In the genomic region with DNA sequence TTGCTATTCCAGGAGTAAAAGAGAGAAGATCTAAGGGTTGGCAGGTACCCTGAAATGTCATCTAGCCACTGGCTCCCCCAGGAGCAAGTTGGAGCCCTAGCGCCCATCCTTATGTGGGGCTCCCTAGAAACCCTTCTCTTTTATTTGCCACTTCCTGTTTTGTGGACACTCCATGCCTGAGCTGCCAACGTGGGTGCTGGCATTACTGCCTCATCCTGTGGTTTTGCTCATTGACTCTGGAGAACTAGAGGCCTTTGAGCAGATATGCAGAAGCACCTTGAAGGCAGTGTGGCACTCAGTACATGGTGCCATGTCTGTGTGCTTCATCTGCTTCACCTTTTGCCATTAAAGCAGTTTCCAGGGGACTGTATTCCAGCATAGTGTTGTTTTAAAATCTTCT, we compare ENCODE assay signal across 8 cellular contexts. TPM values are rescaled to one million over a fixed set of nuclear protein-coding genes. Genes with fewer than 3 reads are reported as not detected.
DNase-seq lines count a peak whose midpoint lies in the region; ATAC-seq and TF ChIP-seq lines count a peak whose summit lies in the region.

No MANE protein-coding gene starts in this region.

- H3K4me3 Mint-ChIP-seq in CD14-positive monocyte (peak overlapping the region in 1 of 2 donors; percentile 30), memory B cell (peak overlapping the region; percentile 8)
- H3K4me3 Mint-ChIP-seq in activated T-helper 1 cell treated with anti-CD3 and anti-CD28 coated beads, Interleukin-12 subunit alpha, Interleukin-12 subunit beta, Interleukin-2, Interleukin-4 antibody, amounts not matched to agents 30 ng/mL and 10 ng/mL and 1 ng/mL, durations not matched to agents 14 hours and 24 hours and 36 hours = peak overlapping the region; percentile 74

- H3K27ac Mint-ChIP-seq in CD14-positive monocyte (peak overlapping the region; percentile 93 to 97 (median 95)), memory B cell (peak overlapping the region; percentile 97)
- peak overlapping the region; percentile 97 for H3K27ac Mint-ChIP-seq in activated T-helper 1 cell treated with anti-CD3 and anti-CD28 coated beads, Interleukin-12 subunit alpha, Interleukin-12 subunit beta, Interleukin-2, Interleukin-4 antibody, amounts not matched to agents 30 ng/mL and 10 ng/mL and 1 ng/mL, durations not matched to agents 14 hours and 24 hours and 36 hours

- H3K9me3 ChIP-seq in MG63 = no peaks in the 10 kb centered on the region

- peak; percentile 83 for DNase-seq in CD14-positive monocyte (ENCODE audit: low spot score)
- peak; percentile 51 for DNase-seq in MG63
- DNase-seq in activated T-helper 1 cell treated with anti-CD3 and anti-CD28 coated beads, Interleukin-12 subunit alpha, Interleukin-12 subunit beta, Interleukin-2, Interleukin-4 antibody, amounts not matched to agents 30 ng/mL and 10 ng/mL and 1 ng/mL, durations not matched to agents 14 hours and 24 hours and 36 hours (ENCODE audit: low spot score) = no peak
- no peak for DNase-seq in memory B cell (ENCODE audit: low spot score in 2 of 2)
- DNase-seq in AG08395 (ENCODE audit: low spot score) = no peak
- DNase-seq in amniotic stem cell (lab: John Stamatoyannopoulos, UW) = no peak
- no peak for DNase-seq in cerebellar cortex (ENCODE audit: low spot score)

- intact Hi-C loops in CD14-positive monocyte (cut with micrococcal nuclease) = loop anchor here in 1 of 2 donors (2.0 to 10.0 kb wide), 3 partner anchors 73 to 218 kb away; a partner anchor contains a TSS
- intact Hi-C loops in activated T-helper 1 cell treated with anti-CD3 and anti-CD28 coated beads, Interleukin-12 subunit alpha, Interleukin-12 subunit beta, Interleukin-2, Interleukin-4 antibody, amounts not matched to agents 30 ng/mL and 10 ng/mL and 1 ng/mL, durations not matched to agents 14 hours and 24 hours and 36 hours (cut with micrococcal nuclease) = loop anchor here (2.0 kb wide), 5 partner anchors 217 to 809 kb away; a partner anchor contains a TSS

- no peak for TF ChIP-seq CTCF in CD14-positive monocyte (IDR thresholded peaks at IDR 0.05)

- H3K9me3 Mint-ChIP-seq in CD14-positive monocyte (no peaks in the 10 kb centered on the region), memory B cell (peaks cover 3% of the 10 kb centered on the region)
- H3K9me3 Mint-ChIP-seq in activated T-helper 1 cell treated with anti-CD3 and anti-CD28 coated beads, Interleukin-12 subunit alpha, Interleukin-12 subunit beta, Interleukin-2, Interleukin-4 antibody, amounts not matched to agents 30 ng/mL and 10 ng/mL and 1 ng/mL, durations not matched to agents 14 hours and 24 hours and 36 hours = no peaks in the 10 kb centered on the region

- no peak overlapping the region for H3K4me3 ChIP-seq in MG63

- no peaks in the 10 kb centered on the region for H3K27me3 ChIP-seq in MG63

- H3K4me1 Mint-ChIP-seq in CD14-positive monocyte (peaks cover 84% of the 10 kb centered on the region), memory B cell (peaks cover 65% of the 10 kb centered on the region)
- peaks cover 86% of the 10 kb centered on the region for H3K4me1 Mint-ChIP-seq in activated T-helper 1 cell treated with anti-CD3 and anti-CD28 coated beads, Interleukin-12 subunit alpha, Interleukin-12 subunit beta, Interleukin-2, Interleukin-4 antibody, amounts not matched to agents 30 ng/mL and 10 ng/mL and 1 ng/mL, durations not matched to agents 14 hours and 24 hours and 36 hours (ENCODE audit: low read depth)

- H3K27me3 Mint-ChIP-seq in CD14-positive monocyte (ENCODE audit: low read depth in 3 of 3) = no peaks in the 10 kb centered on the region
- H3K27me3 Mint-ChIP-seq in activated T-helper 1 cell treated with anti-CD3 and anti-CD28 coated beads, Interleukin-12 subunit alpha, Interleukin-12 subunit beta, Interleukin-2, Interleukin-4 antibody, amounts not matched to agents 30 ng/mL and 10 ng/mL and 1 ng/mL, durations not matched to agents 14 hours and 24 hours and 36 hours (ENCODE audit: insufficient read depth) = no peaks in the 10 kb centered on the region
- no peaks in the 10 kb centered on the region for H3K27me3 Mint-ChIP-seq in memory B cell

- no peaks in the 10 kb centered on the region; the same call in 1 of the 2 replicates for H3K36me3 ChIP-seq in MG63

- ATAC-seq in memory B cell (ENCODE audit: low read depth) (no peak), HG03432 (IDR thresholded peaks at IDR 0.05; ENCODE audit: unreplicated experiment) (no peak)

- peaks cover 23 to 49% of the 10 kb centered on the region in 2 donors for H3K36me3 Mint-ChIP-seq in CD14-positive monocyte
- peaks cover 72% of the 10 kb centered on the region for H3K36me3 Mint-ChIP-seq in activated T-helper 1 cell treated with anti-CD3 and anti-CD28 coated beads, Interleukin-12 subunit alpha, Interleukin-12 subunit beta, Interleukin-2, Interleukin-4 antibody, amounts not matched to agents 30 ng/mL and 10 ng/mL and 1 ng/mL, durations not matched to agents 14 hours and 24 hours and 36 hours (ENCODE audit: low read depth)
- H3K36me3 Mint-ChIP-seq in memory B cell = peaks cover 34% of the 10 kb centered on the region

RNA-seq across cellular contexts. Expression of a gene that starts 8.1 kb away (rescaled TPM):
- polyA plus RNA-seq in CD14-positive monocyte = 10 to 100 TPM; 17.5 to 23.7 TPM
- 11.0 and 20.5 TPM in 2 replicates for total RNA-seq in MG63 (2014; rRNA removed; shearing (Covaris generic); ENCODE audit: low replicate concordance)
- 169 and 192 TPM in 2 replicates for total RNA-seq in activated T-helper 1 cell treated with anti-CD3 and anti-CD28 coated beads, Interleukin-12 subunit alpha, Interleukin-12 subunit beta, Interleukin-2, Interleukin-4 antibody, amounts not matched to agents 30 ng/mL and 10 ng/mL and 1 ng/mL, durations not matched to agents 14 hours and 24 hours and 36 hours

Comparison
In these comparisons a context has a peak if more than half of its experiments do, and no peak if none do; other contexts are left out.
1. DNase-seq: peak in CD14-positive monocyte (single experiment) and MG63 (single experiment); none in activated T-helper 1 cell treated with anti-CD3 and anti-CD28 coated beads, Interleukin-12 subunit alpha, Interleukin-12 subunit beta, Interleukin-2, Interleukin-4 antibody, amounts not matched to agents 30 ng/mL and 10 ng/mL and 1 ng/mL, durations not matched to agents 14 hours and 24 hours and 36 hours (single experiment), memory B cell (0 of 2), AG08395 (single experiment), amniotic stem cell (single experiment) and cerebellar cortex (single experiment).
2. Peak in every context shown above with its lines, with median percentiles within 50 percentile points of each other: H3K27ac Mint-ChIP-seq.